Comparison of ENCODE assay signal across 8 cellular contexts in the genomic region with DNA sequence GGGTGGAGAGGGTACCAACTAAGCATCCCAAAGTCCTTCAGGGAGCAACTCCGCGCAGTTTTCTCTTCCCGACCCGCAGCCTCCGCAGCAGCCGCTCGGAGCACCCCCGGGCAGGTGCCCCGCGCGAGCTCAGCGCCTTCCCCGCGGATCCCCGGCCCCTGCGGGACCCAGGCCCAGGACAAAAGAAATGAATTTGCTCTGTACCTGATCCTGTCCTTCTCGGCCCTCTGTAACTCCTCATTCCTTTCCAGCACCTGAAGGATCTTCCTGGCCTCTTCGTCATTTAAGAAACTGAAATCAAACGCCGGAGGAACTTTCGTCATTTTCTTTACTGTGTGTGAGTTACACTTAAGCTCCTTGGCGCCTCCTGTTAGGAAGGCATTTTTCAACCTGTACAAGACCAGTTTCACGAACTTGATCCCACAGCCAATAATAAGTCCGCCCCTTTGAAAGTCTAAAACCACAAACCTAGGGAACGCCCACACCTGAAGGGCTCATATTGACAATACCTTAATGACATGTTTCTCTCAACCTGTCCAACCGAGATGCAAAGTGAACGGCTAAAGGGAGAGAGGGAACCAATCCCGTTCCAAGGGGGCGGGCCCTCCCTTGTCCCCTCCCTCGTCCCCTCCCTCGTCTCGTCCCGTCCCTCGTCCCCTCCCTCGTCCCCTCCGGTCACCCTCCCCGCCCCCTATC. TPM values are rescaled to one million over a fixed set of nuclear protein-coding genes. Genes with fewer than 3 reads are reported as not detected.
DNase-seq lines count a peak whose midpoint lies in the region; ATAC-seq and TF ChIP-seq lines count a peak whose summit lies in the region.

A gene with protein sequence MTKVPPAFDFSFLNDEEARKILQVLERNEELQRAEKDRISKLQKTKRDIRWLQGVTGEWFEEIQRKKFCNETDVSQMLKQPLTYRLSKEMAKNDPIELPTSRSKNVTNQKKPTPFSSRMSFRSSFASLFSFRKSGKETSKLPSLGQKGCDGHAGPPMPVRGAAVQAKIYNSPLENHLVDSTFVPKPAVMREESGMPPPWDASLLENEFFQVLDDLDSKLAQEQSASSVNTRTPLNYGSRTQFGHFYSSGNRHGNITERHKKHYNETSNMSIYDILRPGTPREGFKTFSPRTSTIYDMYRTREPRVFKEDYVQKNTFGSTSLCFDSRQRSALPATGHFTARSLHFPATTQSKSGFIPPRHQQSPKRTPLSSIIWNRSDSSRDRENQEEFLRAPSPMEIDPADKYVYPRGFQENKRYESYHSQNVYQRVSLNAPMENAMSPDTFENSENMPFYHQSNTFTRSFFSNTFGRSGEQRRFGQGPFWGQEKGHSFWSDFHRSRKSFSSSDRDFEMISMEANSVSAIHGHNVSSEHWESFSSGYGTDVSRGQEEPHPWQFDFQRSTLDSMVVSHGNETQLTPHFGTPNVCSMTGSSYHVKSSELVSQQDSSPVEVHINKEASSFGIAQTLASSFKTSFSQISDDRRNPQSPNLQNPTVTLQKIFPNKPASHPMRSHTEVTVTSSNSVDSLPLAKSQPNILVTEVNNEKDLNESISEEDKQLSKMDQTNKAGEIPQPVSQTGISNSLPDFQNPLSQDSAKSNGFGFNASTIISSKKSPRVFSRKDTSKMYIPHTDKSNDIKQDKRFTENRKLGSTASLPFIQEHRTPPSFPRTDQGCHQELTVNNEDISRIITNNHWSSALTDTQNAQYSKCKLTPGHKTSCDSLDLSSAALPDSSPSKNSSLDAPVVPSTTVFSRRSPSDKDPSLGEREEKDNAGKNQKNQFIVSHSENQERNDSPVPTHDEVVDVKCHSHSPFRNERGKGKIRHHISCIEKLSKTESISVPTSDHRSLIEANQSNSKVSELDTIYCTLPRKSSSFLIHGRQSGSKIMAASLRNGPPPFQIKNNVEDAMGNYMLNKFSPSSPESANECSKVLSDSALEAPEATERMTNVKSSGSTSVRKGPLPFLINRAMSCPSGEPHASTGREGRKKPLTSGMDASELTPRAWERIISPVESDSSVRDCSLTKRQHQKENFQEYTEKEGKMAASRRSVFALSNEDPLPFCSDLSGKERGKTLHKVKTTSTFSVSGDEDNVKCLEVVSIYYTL (N-terminal part only) (minus strand): TSS at position 555 of the 696 bp plus-strand sequence. CDS start 232 bp downstream, at position 323.

- H4K5ac ChIP-seq in mesendoderm (ENCODE audit: low read length): no peak within 1 kb of the TSS

- peak within 1 kb of the TSS; percentile 48 for H3K4me3 ChIP-seq in mesendoderm (ENCODE audit: low read length)

- H3K9ac ChIP-seq in mesendoderm (ENCODE audit: low read length): peak within 1 kb of the TSS; percentile 65

- no peaks in the 10 kb centered on the region for H3K36me3 Mint-ChIP-seq in endothelial cell (ENCODE audit: low read depth, unreplicated experiment)

- H3K4me2 ChIP-seq in mesendoderm (ENCODE audit: low read length): peak within 1 kb of the TSS; percentile 56

- no peak within 1 kb of the TSS for H3K27ac Mint-ChIP-seq in endothelial cell (ENCODE audit: unreplicated experiment)

- H3K27me3 ChIP-seq in mesendoderm (ENCODE audit: insufficient read depth, low read length, poor library complexity): no peaks in the 10 kb centered on the region

- no peak within 1 kb of the TSS for H3K27ac ChIP-seq in mesendoderm (ENCODE audit: low read depth, low read length)

- WGBS in mesendoderm (ENCODE audit: extremely low coverage, insufficient coverage, low lambda C conversion rate): no CpG with 5 or more reads among the region's 37 CpGs

- no peaks in the 10 kb centered on the region for H3K79me2 ChIP-seq in mesendoderm (ENCODE audit: control insufficient read depth, insufficient read depth, low read length)

- H3K27me3 Mint-ChIP-seq in endothelial cell (ENCODE audit: unreplicated experiment): peaks cover 6% of the 10 kb centered on the region

- no peak within 1 kb of the TSS for H3K4ac ChIP-seq in mesendoderm (ENCODE audit: low read depth, low read length)

- peak; percentile 94 for DNase-seq in COLO668 (lab: John Stamatoyannopoulos, UW; ENCODE audit: unreplicated experiment)
- peak; percentile 79 for DNase-seq in HT1080 (ENCODE audit: low read depth)
- DNase-seq in NOMO-1 (lab: John Stamatoyannopoulos, UW; ENCODE audit: unreplicated experiment in 2 of 2): peak; percentile 85
- DNase-seq in activated CD8-positive, alpha-beta memory T cell treated with anti-CD3 and anti-CD28 coated beads, Interleukin-2, amount 50 U/mL, for 24 hours (ENCODE audit: extremely low read depth): peak; percentile 64
- DNase-seq in endothelial cell (ENCODE audit: low spot score): peak; percentile 69
- peak; percentile 98 for DNase-seq in mesendoderm
- peak; percentile 74 for DNase-seq in stimulated activated CD8-positive, alpha-beta memory T cell treated with anti-CD3 and anti-CD28 coated beads, Interleukin-12 subunit alpha, Interleukin-12 subunit beta, amount 100 ng/mL, for 4 hours (ENCODE audit: low read depth)

- peak within 1 kb of the TSS; percentile 94 for H3K4me3 Mint-ChIP-seq in endothelial cell (ENCODE audit: unreplicated experiment)

- peak; percentile 93 for ATAC-seq in GM21381 (IDR thresholded peaks at IDR 0.05; ENCODE audit: unreplicated experiment)

- no peak within 1 kb of the TSS for H2BK5ac ChIP-seq in mesendoderm (ENCODE audit: low read length)

- H3K36me3 ChIP-seq in mesendoderm (ENCODE audit: control insufficient read depth, insufficient read depth, low read length): no peaks in the 10 kb centered on the region

- H3K9me3 Mint-ChIP-seq in endothelial cell (ENCODE audit: unreplicated experiment): no peaks in the 10 kb centered on the region

- no peak within 1 kb of the TSS for H2AK5ac ChIP-seq in mesendoderm (ENCODE audit: low read length)

- TF ChIP-seq CTCF in endothelial cell (IDR thresholded peaks at IDR 0.05; ENCODE audit: unreplicated experiment): no peak

- H3K4me1 ChIP-seq in mesendoderm (ENCODE audit: control insufficient read depth, low read depth, low read length): peaks cover 2% of the 10 kb centered on the region

- H3K18ac ChIP-seq in mesendoderm (ENCODE audit: low read length): no peak within 1 kb of the TSS

- no peak within 1 kb of the TSS for H2BK120ac ChIP-seq in mesendoderm (ENCODE audit: low read depth, low read length)

- no peak within 1 kb of the TSS for H4K8ac ChIP-seq in mesendoderm (ENCODE audit: low read depth, low read length)

- H3K56ac ChIP-seq in mesendoderm (ENCODE audit: low read length): peak within 1 kb of the TSS; percentile 80

- no peak within 1 kb of the TSS for H2BK15ac ChIP-seq in mesendoderm (replicated peaks; ENCODE audit: low read depth)

- H3K23ac ChIP-seq in mesendoderm (ENCODE audit: low read length): no peak within 1 kb of the TSS

- peaks cover 18% of the 10 kb centered on the region for H3K4me1 Mint-ChIP-seq in endothelial cell (ENCODE audit: unreplicated experiment)

- H3K79me1 ChIP-seq in mesendoderm (ENCODE audit: low read length): no peaks in the 10 kb centered on the region

RNA-seq across cellular contexts. Expression of the gene that starts here (rescaled TPM):
- 1.2 and 1.7 TPM in 2 replicates for total RNA-seq in HT1080 (2014; rRNA removed; shearing (Covaris generic))
- polyA plus RNA-seq in HT1080 (2015; cell fraction: cytosol; rRNA removed): 0.22 and 0.41 TPM in 2 replicates
- 2.6 and 2.7 TPM in 2 replicates for polyA plus RNA-seq in HT1080 (2015; cell fraction: nucleus; rRNA removed)
- total RNA-seq in endothelial cell (ENCODE audit: unreplicated experiment): 0.62 TPM
- 1.1 TPM for polyA plus RNA-seq in mesendoderm (2013, experiment 1 of 2)
- 0.97 TPM for polyA plus RNA-seq in mesendoderm (2013, experiment 2 of 2)

Comparison
In these comparisons a context has a peak if more than half of its experiments do, and no peak if none do; other contexts are left out.
1. Peak in DNase-seq in endothelial cell; RNA of the gene not detected or under 1 TPM.